In genomic region chr22:43817402-43817801, GRCh38 we compare ENCODE assay signal across 25 cellular contexts. TPM values are rescaled to one million over a fixed set of nuclear protein-coding genes. Genes with fewer than 3 reads are reported as not detected.
DNase-seq lines count a peak whose midpoint lies in the region; ATAC-seq and TF ChIP-seq lines count a peak whose summit lies in the region.
"Had no signal": no experiment of that assay in that cellular context is flagged by ENCODE, and none has a peak within 500 bp of the region (broad histone marks: within the 10 kb centered on the region; RNA-seq: fewer than 3 reads in every experiment).

No MANE protein-coding gene starts in this region.

- CTCF ChIA-PET in WTC11 (lab: Charles Lee) = no interaction called here

- H3K36me3 ChIP-seq in vagina = no peaks in the 10 kb centered on the region
- H3K36me3 ChIP-seq in upper lobe of right lung = no peaks in the 10 kb centered on the region
- H3K36me3 ChIP-seq: BE2C, BLaER1 had no signal

- ATAC-seq in WTC11 (no peak), GM19328 (IDR thresholded peaks at IDR 0.05; ENCODE audit: unreplicated experiment) (no peak), upper lobe of right lung (no peak)
- ATAC-seq: GM12878 had no signal

- POLR2A ChIA-PET in WTC11 (lab: Charles Lee) = no interaction called here

- DNase-seq in WTC11 (ENCODE audit: low spot score) = no peak
- peak; percentile 42 for DNase-seq in osteocyte (ENCODE audit: extremely low spot score, unreplicated experiment)
- DNase-seq in vagina (ENCODE audit: extremely low spot score in 2 of 2) = peak; percentile 54 to 55
- no peak for DNase-seq in activated CD4-positive, alpha-beta T cell treated with anti-CD3 and anti-CD28 coated beads, Interleukin-2, amount 50 U/mL, for 4 hours
- no peak for DNase-seq in upper lobe of right lung
- DNase-seq: 8988T; ACHN; BE2C; C1 segment of cervical spinal cord; CD4-positive, alpha-beta memory T cell; CD4-positive, CD25-positive, alpha-beta regulatory T cell; CD8-positive, alpha-beta memory T cell; COR-L47; DMS 273 treated with DMSO at 0.1 percent for 48 hours; DMS153; DMS53; DMS79; DND-41; EL; GDM1 had no signal

- H3K4me1 Mint-ChIP-seq in WTC11 = peaks cover 27% of the 10 kb centered on the region
- peaks cover 52% of the 10 kb centered on the region for H3K4me1 Mint-ChIP-seq in brain
- H3K4me1 Mint-ChIP-seq in osteocyte (ENCODE audit: unreplicated experiment) = peaks cover 10% of the 10 kb centered on the region

- no peaks in the 10 kb centered on the region for H3K36me3 Mint-ChIP-seq in WTC11
- H3K36me3 Mint-ChIP-seq in brain = peaks cover 9% of the 10 kb centered on the region
- no peaks in the 10 kb centered on the region for H3K36me3 Mint-ChIP-seq in osteocyte (ENCODE audit: unreplicated experiment)
- H3K36me3 Mint-ChIP-seq: CD14-positive monocyte; CD4-positive, alpha-beta memory T cell had no signal

- TF ChIP-seq CTCF in WTC11 (IDR thresholded peaks at IDR 0.05) (no peak), brain (conservative IDR thresholded peaks at IDR 0.05) (no peak), osteocyte (IDR thresholded peaks at IDR 0.05) (no peak), vagina (IDR thresholded peaks at IDR 0.05) (no peak), upper lobe of right lung (IDR thresholded peaks at IDR 0.05) (no peak)

- no peaks in the 10 kb centered on the region for H3K27me3 ChIP-seq in vagina
- peaks cover 15% of the 10 kb centered on the region for H3K27me3 ChIP-seq in upper lobe of right lung
- H3K27me3 ChIP-seq: BE2C, BLaER1 had no signal

- H3K4me3 ChIP-seq in vagina = no peak overlapping the region
- no peak overlapping the region for H3K4me3 ChIP-seq in upper lobe of right lung
- H3K4me3 ChIP-seq: BLaER1, GM12878 had no signal

- H3K4me1 ChIP-seq in vagina (peaks cover 9% of the 10 kb centered on the region), upper lobe of right lung (peaks cover 6% of the 10 kb centered on the region)
- H3K4me1 ChIP-seq: BE2C had no signal

- H3K9me3 ChIP-seq in vagina (no peaks in the 10 kb centered on the region), upper lobe of right lung (no peaks in the 10 kb centered on the region)
- H3K9me3 ChIP-seq: BE2C, BLaER1 had no signal

- H3K4me3 Mint-ChIP-seq in WTC11 (no peak overlapping the region), brain (no peak overlapping the region), osteocyte (ENCODE audit: unreplicated experiment) (no peak overlapping the region)
- H3K4me3 Mint-ChIP-seq: CD14-positive monocyte; CD4-positive, alpha-beta memory T cell had no signal

- no peak for TF ChIP-seq POLR2A in vagina (IDR thresholded peaks at IDR 0.05)

- H3K27ac ChIP-seq in vagina (no peak overlapping the region), upper lobe of right lung (no peak overlapping the region)
- H3K27ac ChIP-seq: BLaER1 had no signal

- intact Hi-C loops in vagina (cut with DNase I) (no loop called here), upper lobe of right lung (cut with DNase I) (no loop called here)

- H3K27ac Mint-ChIP-seq in WTC11 (peak overlapping the region; percentile 46; the same call in 1 of the 2 replicates), brain (peak overlapping the region in 3 of 5 experiments; percentile 32 to 100 (median 51)), osteocyte (ENCODE audit: unreplicated experiment) (no peak overlapping the region)
- H3K27ac Mint-ChIP-seq: CD14-positive monocyte; CD4-positive, alpha-beta memory T cell; CD4-positive, CD25-positive, alpha-beta regulatory T cell; CD8-positive, alpha-beta memory T cell had no signal

- no peaks in the 10 kb centered on the region for H3K27me3 Mint-ChIP-seq in WTC11 (ENCODE audit: low read depth)
- no peaks in the 10 kb centered on the region for H3K27me3 Mint-ChIP-seq in brain
- no peaks in the 10 kb centered on the region for H3K27me3 Mint-ChIP-seq in osteocyte (ENCODE audit: unreplicated experiment)
- H3K27me3 Mint-ChIP-seq: CD4-positive, CD25-positive, alpha-beta regulatory T cell had no signal

- H3K9me3 Mint-ChIP-seq in WTC11 (no peaks in the 10 kb centered on the region), brain (no peaks in the 10 kb centered on the region), osteocyte (ENCODE audit: unreplicated experiment) (no peaks in the 10 kb centered on the region)
- H3K9me3 Mint-ChIP-seq: CD4-positive, alpha-beta memory T cell; CD4-positive, CD25-positive, alpha-beta regulatory T cell; CD8-positive, alpha-beta memory T cell had no signal

TF ChIP-seq in WTC11, 78 proteins besides CTCF, POLR2A, EP300 and RAD21:
- TF ChIP-seq ATF3 (CRISPR knock-in tag; conservative IDR thresholded peaks at IDR 0.05) = no peak
- no peak for TF ChIP-seq FOXP4 (CRISPR knock-in tag; IDR thresholded peaks at IDR 0.05)
- TF ChIP-seq SP1 (CRISPR knock-in tag; conservative IDR thresholded peaks at IDR 0.05) = no peak
- TF ChIP-seq ZNF232 (CRISPR knock-in tag; IDR thresholded peaks at IDR 0.05) = no peak
- no peak for TF ChIP-seq ZNF396 (CRISPR knock-in tag; IDR thresholded peaks at IDR 0.05; ENCODE audit: borderline replicate concordance)
- no peak for TF ChIP-seq NFYB (CRISPR knock-in tag; conservative IDR thresholded peaks at IDR 0.05; ENCODE audit: low read depth)

RNA-seq across cellular contexts. Expression of gene EFCAB6, which starts 5.3 kb away (rescaled TPM):
- 0.25 to 0.94 TPM (median 0.41 TPM) in 3 replicates for total RNA-seq in WTC11 (2021)
- polyA plus RNA-seq in brain (ENCODE audit: insufficient read depth, low read depth, low replicate concordance) = 0.90 TPM
- total RNA-seq in osteocyte = 1.4 and 1.5 TPM in 2 replicates
- 1.7 TPM for total RNA-seq in vagina
- total RNA-seq in upper lobe of right lung = 3.6 TPM
- total RNA-seq: CD4-positive, CD25-positive, alpha-beta regulatory T cell had no signal
- polyA plus RNA-seq: CD14-positive monocyte had no signal

RNA-seq across cellular contexts. Expression of gene SULT4A1, which starts 44.9 kb away (rescaled TPM):
- total RNA-seq in WTC11 (2021) (12.5 to 13.0 TPM (median 12.6 TPM) in 3 replicates), osteocyte (0.26 TPM in 1 of 2 replicates, not detected in the other), vagina (3.2 TPM), upper lobe of right lung (not detected)
- polyA plus RNA-seq in brain (ENCODE audit: insufficient read depth, low read depth, low replicate concordance) = 41.8 TPM
- total RNA-seq: CD4-positive, alpha-beta memory T cell; CD4-positive, CD25-positive, alpha-beta regulatory T cell; CD8-positive, alpha-beta memory T cell; GM12878 had no signal
- polyA plus RNA-seq: CD14-positive monocyte; CD4-positive, alpha-beta memory T cell; CD4-positive, CD25-positive, alpha-beta regulatory T cell; CD8-positive, alpha-beta memory T cell; GM12878 had no signal

Comparison
In these comparisons a context has a peak if more than half of its experiments do, and no peak if none do; other contexts are left out.
1. DNase-seq: peak in osteocyte (single experiment) and vagina (2 of 2); none in WTC11 (single experiment), activated CD4-positive, alpha-beta T cell treated with anti-CD3 and anti-CD28 coated beads, Interleukin-2, amount 50 U/mL, for 4 hours (0 of 2) and upper lobe of right lung (single experiment).